ENCODE assay signal across 1 cellular context in genomic region chr1:43991200-43991475, GRCh38.
A peak's percentile ranks its signal among the peaks of the same experiment; 100 is the strongest.
TF ChIP-seq lines count a peak whose summit lies in the region.

No MANE protein-coding gene starts in this region.

TF ChIP-seq in GM12878, 131 proteins besides CTCF, POLR2A, EP300 and RAD21:
- TF ChIP-seq PML (IDR thresholded peaks at IDR 0.05; ENCODE audit: low read length), result no peak
- 0 out of 2 replicates have a peak, but pooled peaks have one; percentile 22 for TF ChIP-seq IKZF1 (conservative IDR thresholded peaks at IDR 0.05)
- TF ChIP-seq POLR2AphosphoS5 (IDR thresholded peaks at IDR 0.05; ENCODE audit: low read length), result 0 out of 2 replicates have a peak, but pooled peaks have one; percentile 30
- TF ChIP-seq IKZF2 (IDR thresholded peaks at IDR 0.05), result 0 out of 4 replicates have a peak, but pooled peaks of 1 of the 2 experiments have one; percentile 8
- no peak for TF ChIP-seq ZZZ3 (IDR thresholded peaks at IDR 0.05; ENCODE audit: control insufficient read depth, insufficient read length, low read depth)
